In genomic region chr19:51397453-51397852, GRCh38 we compare ENCODE assay signal across 16 cellular contexts. TPM values are rescaled to one million over a fixed set of nuclear protein-coding genes. Genes with fewer than 3 reads are reported as not detected.
"Had no signal": no experiment of that assay in that cellular context is flagged by ENCODE, and none has a peak within 500 bp of the region (broad histone marks: within the 10 kb centered on the region; RNA-seq: fewer than 3 reads in every experiment).

No MANE protein-coding gene starts in this region.

RNA-seq across cellular contexts. Expression of gene C19orf84, which starts 7.1 kb away (rescaled TPM):
- total RNA-seq: activated CD4-positive, alpha-beta memory T cell treated with anti-CD3 and anti-CD28 coated beads, Interleukin-2, amount 10 ng/mL, durations not matched to agents 7 days and 5 days; activated CD4-positive, alpha-beta T cell treated with anti-CD3 and anti-CD28 coated beads, Interleukin-2, amount 10 ng/mL, durations not matched to agents 7 days and 5 days; esophagus squamous epithelium; foreskin keratinocyte; heart right ventricle; left ventricle myocardium superior; lung microvascular endothelial cell; omental fat pad; pulmonary artery endothelial cell; right atrium auricular region; suprapubic skin; T-helper 17 cell; ureter had no signal
- polyA plus RNA-seq: foreskin keratinocyte, heart right ventricle, neural cell had no signal

RNA-seq across cellular contexts. Expression of gene LIM2, which starts 9.7 kb away (rescaled TPM):
- total RNA-seq: activated CD4-positive, alpha-beta memory T cell treated with anti-CD3 and anti-CD28 coated beads, Interleukin-2, amount 10 ng/mL, durations not matched to agents 7 days and 5 days; activated CD4-positive, alpha-beta T cell treated with anti-CD3 and anti-CD28 coated beads, Interleukin-2, amount 10 ng/mL, durations not matched to agents 7 days and 5 days; endodermal cell; esophagus squamous epithelium; foreskin keratinocyte; heart right ventricle; left ventricle myocardium superior; lung microvascular endothelial cell; mesothelial cell of epicardium; omental fat pad; pulmonary artery endothelial cell; right atrium auricular region; suprapubic skin; T-helper 17 cell; ureter had no signal
- polyA plus RNA-seq: foreskin keratinocyte, heart right ventricle, neural cell had no signal

RNA-seq across cellular contexts. Expression of gene SIGLEC10, which starts 20.0 kb away (rescaled TPM):
- total RNA-seq: endodermal cell, foreskin keratinocyte, lung microvascular endothelial cell, mesothelial cell of epicardium, pulmonary artery endothelial cell had no signal
- polyA plus RNA-seq: foreskin keratinocyte, neural cell had no signal

RNA-seq across cellular contexts. Expression of gene NKG7, which starts 25.0 kb away (rescaled TPM):
- total RNA-seq: endodermal cell, foreskin keratinocyte, lung microvascular endothelial cell, mesothelial cell of epicardium, pulmonary artery endothelial cell, suprapubic skin had no signal
- polyA plus RNA-seq: foreskin keratinocyte, neural cell had no signal

RNA-seq across cellular contexts. Expression of gene CLDND2, which starts 28.6 kb away (rescaled TPM):
- total RNA-seq: esophagus squamous epithelium, left ventricle myocardium superior, lung microvascular endothelial cell, omental fat pad, pulmonary artery endothelial cell, right atrium auricular region, suprapubic skin had no signal
- polyA plus RNA-seq: neural cell had no signal
